ENCODE assay signal across 8 cellular contexts in the genomic region with DNA sequence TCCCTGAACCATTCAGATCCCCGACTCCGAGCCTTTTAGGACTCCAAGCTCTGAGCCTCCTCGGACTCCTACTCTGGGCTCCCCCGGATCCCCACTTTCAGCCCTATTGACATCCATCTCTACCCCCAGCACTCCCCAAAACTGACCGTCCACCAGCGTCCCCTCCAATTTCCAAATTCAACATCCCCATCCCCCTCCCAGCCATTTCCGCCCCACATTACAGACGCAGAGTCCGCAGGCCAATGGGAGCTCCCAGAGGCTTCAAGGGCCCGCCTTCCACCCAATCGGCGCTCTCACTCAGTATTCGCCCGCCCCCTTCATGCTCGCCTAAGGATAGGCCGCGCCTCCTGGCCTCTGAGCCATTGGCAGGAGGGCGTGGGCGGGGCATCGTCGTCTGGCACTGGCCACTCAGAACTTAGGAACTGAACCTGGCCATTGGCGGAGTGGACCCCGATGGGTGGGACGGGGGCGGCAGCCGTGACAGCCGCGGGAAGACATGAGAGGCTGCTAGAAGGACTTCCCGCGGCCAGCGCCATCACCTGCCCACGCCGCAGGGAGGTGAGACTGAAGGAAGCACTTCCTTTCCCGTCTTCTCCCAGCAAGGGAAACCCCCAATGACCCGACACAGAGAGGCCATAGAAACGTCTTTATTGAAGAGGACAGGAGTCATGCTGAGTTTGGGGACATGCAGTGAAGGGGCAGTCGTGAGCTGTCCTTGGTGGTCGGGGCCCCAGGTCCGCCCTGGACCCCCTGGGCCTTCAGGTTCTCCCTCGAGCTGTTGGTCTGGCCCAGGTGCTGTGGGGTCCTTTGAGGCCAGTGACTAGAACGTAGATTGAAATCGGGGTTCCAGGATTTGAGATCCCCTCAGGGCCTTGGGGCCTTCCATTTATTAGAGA. TPM values are rescaled to one million over a fixed set of nuclear protein-coding genes. Genes with fewer than 3 reads are reported as not detected.
DNase-seq lines count a peak whose midpoint lies in the region; ATAC-seq, FAIRE-seq and TF ChIP-seq lines count a peak whose summit lies in the region.

A gene (minus strand): TSS at position 185 of the 896 bp plus-strand sequence. CDS start 816 bp downstream, outside the sequence.

- 1 to 2% methylated on average over 16 to 19 of the region's 42 CpGs for WGBS in esophagus squamous epithelium, 2 donors

- TF ChIP-seq POLR2A in esophagus squamous epithelium (IDR thresholded peaks at IDR 0.05), result peak in 1 of 4 donors; percentile 39

- peak; percentile 96 for ATAC-seq in GM21786 (IDR thresholded peaks at IDR 0.05; ENCODE audit: unreplicated experiment)
- ATAC-seq in activated T-cell treated with anti-CD3 and anti-CD28 coated beads, Interleukin-2, amount 50 U/mL, for 72 hours (replicated peaks in 1 of 2), result peak; percentile 97 to 98

- peak within 1 kb of the TSS; percentile 95 for H3K27ac Mint-ChIP-seq in activated T-cell treated with anti-CD3 and anti-CD28 coated beads, Interleukin-2, amount 50 U/mL, for 72 hours

- peak within 1 kb of the TSS; percentile 95 to 99 for H3K4me3 Mint-ChIP-seq in activated T-cell treated with anti-CD3 and anti-CD28 coated beads, Interleukin-2, amount 50 U/mL, for 72 hours

- H3K9me3 Mint-ChIP-seq in activated T-cell treated with anti-CD3 and anti-CD28 coated beads, Interleukin-2, amount 50 U/mL, for 72 hours, result no peaks in the 10 kb centered on the region

- peak; percentile 99 for DNase-seq in DMS79 (lab: John Stamatoyannopoulos, UW)
- peak; percentile 92 for DNase-seq in RCC 7860 (ENCODE audit: low spot score)
- DNase-seq in activated T-cell treated with anti-CD3 and anti-CD28 coated beads, Interleukin-2, amount 50 U/mL, for 72 hours, result peak; percentile 100
- peak; percentile 98 for DNase-seq in esophagus squamous epithelium (lab: John Stamatoyannopoulos, UW)
- DNase-seq in myocyte (ENCODE audit: low read depth), result peak; percentile 99
- peak; percentile 100 for DNase-seq in stimulated activated CD8-positive, alpha-beta memory T cell treated with anti-CD3 and anti-CD28 coated beads, Interleukin-7, amount 100 ng/mL, for 48 hours (ENCODE audit: extremely low read depth in 1 of 2, low read depth in 1 of 2)

- peaks cover 14 to 32% (median 15%) of the 10 kb centered on the region in 3 donors for H3K4me1 ChIP-seq in esophagus squamous epithelium

- peaks cover 28% of the 10 kb centered on the region; the same call in 1 of the 2 replicates for H3K36me3 ChIP-seq in KOPT-K1 (ENCODE audit: insufficient read depth, low read length)
- H3K36me3 ChIP-seq in esophagus squamous epithelium, result peaks cover 0 to 32% (median 0%) of the 10 kb centered on the region in 3 donors

- peak within 1 kb of the TSS; percentile 58 to 80 (median 74) for H3K4me3 ChIP-seq in esophagus squamous epithelium

- H3K36me3 Mint-ChIP-seq in activated T-cell treated with anti-CD3 and anti-CD28 coated beads, Interleukin-2, amount 50 U/mL, for 72 hours (ENCODE audit: insufficient read depth in 2 of 2), result peaks cover 4 to 6% of the 10 kb centered on the region in 2 donors

- peak; percentile 96 for FAIRE-seq in RCC 7860 (lab: Jason Lieb, UNC)

- intact Hi-C loops in esophagus squamous epithelium (cut with DNase I), result no loop called here

- no peak for TF ChIP-seq CTCF in esophagus squamous epithelium (IDR thresholded peaks at IDR 0.05)

- H3K4me1 Mint-ChIP-seq in activated T-cell treated with anti-CD3 and anti-CD28 coated beads, Interleukin-2, amount 50 U/mL, for 72 hours (ENCODE audit: low read depth), result peaks cover 46% of the 10 kb centered on the region

- H3K27me3 Mint-ChIP-seq in activated T-cell treated with anti-CD3 and anti-CD28 coated beads, Interleukin-2, amount 50 U/mL, for 72 hours (ENCODE audit: low read depth), result no peaks in the 10 kb centered on the region

- H3K27ac ChIP-seq in KOPT-K1 (ENCODE audit: low read depth, low read length, poor library complexity, severe bottlenecking), result peak within 1 kb of the TSS; percentile 75
- H3K27ac ChIP-seq in esophagus squamous epithelium, result peak within 1 kb of the TSS; percentile 87 to 94 (median 89)

- no peaks in the 10 kb centered on the region for H3K27me3 ChIP-seq in esophagus squamous epithelium

- H3K9me3 ChIP-seq in KOPT-K1 (ENCODE audit: insufficient read depth, low read length, poor library complexity, severe bottlenecking) (no peaks in the 10 kb centered on the region), esophagus squamous epithelium (no peaks in the 10 kb centered on the region)

RNA-seq across cellular contexts. Expression of the gene that starts here (rescaled TPM):
- 10 to 100 TPM; 46.8 to 55.9 TPM for total RNA-seq in activated T-cell treated with anti-CD3 and anti-CD28 coated beads, Interleukin-2, amount 50 U/mL, for 72 hours
- total RNA-seq in esophagus squamous epithelium, result 10 to 100 TPM; 14.6 to 28.6 (median 18.8) TPM
- total RNA-seq in myocyte, result 18.2 and 33.9 TPM in 2 replicates
- polyA plus RNA-seq in myocyte (2012), result 29.9 TPM

Comparison
In these comparisons a context has a peak if more than half of its experiments do, and no peak if none do; other contexts are left out.
1. Peak in every context shown above with its lines: DNase-seq, ATAC-seq, H3K4me3 ChIP-seq and H3K27ac ChIP-seq.